In genomic region chr15:40469776-40470390, GRCh38 we compare ENCODE assay signal across 8 cellular contexts. TPM values are rescaled to one million over a fixed set of nuclear protein-coding genes. Genes with fewer than 3 reads are reported as not detected.
DNase-seq lines count a peak whose midpoint lies in the region; ATAC-seq and TF ChIP-seq lines count a peak whose summit lies in the region.

No MANE protein-coding gene starts in this region.

- POLR2A ChIA-PET in SK-N-SH (lab: Yijun Ruan, JAX), result interaction anchor here (0.7 to 1.6 kb wide), 5 partner anchors 10 to 224 kb away, joined by 3 to 5 read pairs (median 3); partner anchors contain the start of gene IVD

- CTCF ChIA-PET in SK-N-SH (lab: Yijun Ruan, JAX), result interaction anchor here (1.1 to 1.7 kb wide), 9 partner anchors 13 to 125 kb away, joined by 3 to 11 read pairs (median 4); partner anchors contain the start of gene BAHD1

- ATAC-seq in SK-N-SH treated with all-trans-retinoic acid at 6 μM for 48 hours (no peak; the same call in 2 of the 3 replicates), GM21390 (IDR thresholded peaks at IDR 0.05; ENCODE audit: unreplicated experiment) (no peak), HG03439 (IDR thresholded peaks at IDR 0.05; ENCODE audit: unreplicated experiment) (no peak)

- H3K4me1 Mint-ChIP-seq in activated T-helper 2 cell treated with anti-CD3 and anti-CD28 coated beads, Interferon-gamma antibody, Interleukin-2, Interleukin-4, amounts not matched to agents 10 μg/mL and 5 μg/mL and 100 μg/mL, durations not matched to agents 14 hours and 24 hours and 36 hours (ENCODE audit: low read depth), result peaks cover 27% of the 10 kb centered on the region

- H3F3A ChIP-seq in SK-N-SH (replicated peaks; ENCODE audit: insufficient read depth), result peaks cover 23% of the 10 kb centered on the region

- H3K36me3 Mint-ChIP-seq in activated T-helper 2 cell treated with anti-CD3 and anti-CD28 coated beads, Interferon-gamma antibody, Interleukin-2, Interleukin-4, amounts not matched to agents 10 μg/mL and 5 μg/mL and 100 μg/mL, durations not matched to agents 14 hours and 24 hours and 36 hours (ENCODE audit: low read depth), result peaks cover 16% of the 10 kb centered on the region

- H3K4me1 ChIP-seq in SK-N-SH (ENCODE audit: control insufficient read depth in 1 of 2, insufficient read depth in 2 of 2, low read depth in 1 of 2, low read length in 1 of 2) (peaks cover 15 to 27% of the 10 kb centered on the region in 2 experiments; a peak in 3 of 4 replicates), iPS-20b (ENCODE audit: insufficient read depth, low read length) (0 out of 2 replicates have a peak, but pooled peaks cover 2% of the 10 kb centered on the region), subcutaneous abdominal adipose tissue (ENCODE audit: control insufficient read depth in 5 of 5, insufficient read depth in 5 of 5, low read length in 5 of 5) (peaks cover 4 to 31% (median 22%) of the 10 kb centered on the region in 5 donors)

- H3K9ac ChIP-seq in SK-N-SH, result peak overlapping the region; percentile 29; the same call in 1 of the 2 replicates
- peak overlapping the region; percentile 83; the same call in 1 of the 2 replicates for H3K9ac ChIP-seq in iPS-20b (ENCODE audit: low read depth, low read length)
- H3K9ac ChIP-seq in subcutaneous abdominal adipose tissue (ENCODE audit: low read length in 5 of 5), result peak overlapping the region in 4 of 5 donors; percentile 69 to 87 (median 78)

- no peaks in the 10 kb centered on the region for H3K27me3 Mint-ChIP-seq in activated T-helper 2 cell treated with anti-CD3 and anti-CD28 coated beads, Interferon-gamma antibody, Interleukin-2, Interleukin-4, amounts not matched to agents 10 μg/mL and 5 μg/mL and 100 μg/mL, durations not matched to agents 14 hours and 24 hours and 36 hours (ENCODE audit: low read depth)

- WGBS in SK-N-SH (ENCODE audit: low lambda C conversion rate), result 92% methylated on average over 4 of the region's 7 CpGs

- peak overlapping the region; percentile 56 for H3K4me3 Mint-ChIP-seq in activated T-helper 2 cell treated with anti-CD3 and anti-CD28 coated beads, Interferon-gamma antibody, Interleukin-2, Interleukin-4, amounts not matched to agents 10 μg/mL and 5 μg/mL and 100 μg/mL, durations not matched to agents 14 hours and 24 hours and 36 hours (ENCODE audit: low read depth)

- no peaks in the 10 kb centered on the region for H3K27me3 ChIP-seq in SK-N-SH (ENCODE audit: insufficient read depth)
- H3K27me3 ChIP-seq in iPS-20b (ENCODE audit: insufficient read depth, low read length), result peaks cover 15% of the 10 kb centered on the region; the same call in 1 of the 2 replicates
- H3K27me3 ChIP-seq in subcutaneous abdominal adipose tissue (ENCODE audit: control insufficient read depth in 5 of 5, insufficient read depth in 4 of 5, low read length in 5 of 5), result no peaks in the 10 kb centered on the region

- no peak for TF ChIP-seq CTCF in SK-N-SH (IDR thresholded peaks at IDR 0.05)

- no peaks in the 10 kb centered on the region for H3K9me2 ChIP-seq in SK-N-SH

- H4K20me1 ChIP-seq in SK-N-SH (ENCODE audit: insufficient read depth), result no peaks in the 10 kb centered on the region

- H3K4me2 ChIP-seq in SK-N-SH, result peak overlapping the region; percentile 80; the same call in 1 of the 2 replicates

- DNase-seq in SK-N-SH (peak; percentile 46), SKM-1 (lab: John Stamatoyannopoulos, UW; ENCODE audit: unreplicated experiment) (no peak)
- DNase-seq in activated T-helper 2 cell treated with anti-CD3 and anti-CD28 coated beads, Interferon-gamma antibody, Interleukin-2, Interleukin-4, amounts not matched to agents 10 μg/mL and 5 μg/mL and 100 μg/mL, durations not matched to agents 14 hours and 24 hours and 36 hours (ENCODE audit: low spot score), result no peak

- H3K9me3 ChIP-seq in SK-N-SH (no peaks in the 10 kb centered on the region), iPS-20b (ENCODE audit: insufficient read depth, low read depth, low read length) (no peaks in the 10 kb centered on the region), subcutaneous abdominal adipose tissue (ENCODE audit: control insufficient read depth in 5 of 5, low read length in 5 of 5) (no peaks in the 10 kb centered on the region)

- peak overlapping the region; percentile 60; the same call in 1 of the 2 replicates for H2AFZ ChIP-seq in SK-N-SH (ENCODE audit: low read depth)

- H3K9me3 Mint-ChIP-seq in activated T-helper 2 cell treated with anti-CD3 and anti-CD28 coated beads, Interferon-gamma antibody, Interleukin-2, Interleukin-4, amounts not matched to agents 10 μg/mL and 5 μg/mL and 100 μg/mL, durations not matched to agents 14 hours and 24 hours and 36 hours, result no peaks in the 10 kb centered on the region

- H3K27ac ChIP-seq in SK-N-SH (ENCODE audit: low read depth in 2 of 2, low read length in 1 of 2), result peak overlapping the region; percentile 65 to 92; a peak in 3 of 4 replicates
- H3K27ac ChIP-seq in iPS-20b (ENCODE audit: low read length), result no peak overlapping the region
- H3K27ac ChIP-seq in subcutaneous abdominal adipose tissue (ENCODE audit: low read depth, low read length), result peak overlapping the region; percentile 79

- H3K79me2 ChIP-seq in SK-N-SH (ENCODE audit: insufficient read depth), result peaks cover 9% of the 10 kb centered on the region; the same call in 1 of the 2 replicates

- TF ChIP-seq EP300 in SK-N-SH (IDR thresholded peaks at IDR 0.05; ENCODE audit: borderline replicate concordance in 1 of 2, low read depth in 1 of 2, low read length in 1 of 2), result no peak

- peak overlapping the region; percentile 60 for H3K27ac Mint-ChIP-seq in activated T-helper 2 cell treated with anti-CD3 and anti-CD28 coated beads, Interferon-gamma antibody, Interleukin-2, Interleukin-4, amounts not matched to agents 10 μg/mL and 5 μg/mL and 100 μg/mL, durations not matched to agents 14 hours and 24 hours and 36 hours

- intact Hi-C loops in activated T-helper 2 cell treated with anti-CD3 and anti-CD28 coated beads, Interferon-gamma antibody, Interleukin-2, Interleukin-4, amounts not matched to agents 10 μg/mL and 5 μg/mL and 100 μg/mL, durations not matched to agents 14 hours and 24 hours and 36 hours (cut with micrococcal nuclease), result loop anchor here (1.0 to 5.0 kb wide), 2 partner anchors 30 to 37 kb away; partner anchors contain the start of gene BAHD1

- H3K36me3 ChIP-seq in SK-N-SH (replicated peaks in 1 of 2; ENCODE audit: control insufficient read depth in 1 of 2, insufficient read depth in 2 of 2, low read length in 1 of 2), result peaks cover 0 to 17% of the 10 kb centered on the region in 2 experiments
- peaks cover 36% of the 10 kb centered on the region for H3K36me3 ChIP-seq in iPS-20b (ENCODE audit: insufficient read depth, low read depth, low read length)
- H3K36me3 ChIP-seq in subcutaneous abdominal adipose tissue (ENCODE audit: control insufficient read depth in 5 of 5, insufficient read depth in 5 of 5, low read length in 5 of 5), result peaks cover 0 to 25% (median 20%) of the 10 kb centered on the region in 5 donors

- H3K4me3 ChIP-seq in SK-N-SH (ENCODE audit: low read depth in 2 of 2, low read length in 1 of 2), result peak overlapping the region; percentile 51 to 86; a peak in 3 of 4 replicates
- peak overlapping the region; percentile 76 for H3K4me3 ChIP-seq in iPS-20b (ENCODE audit: low read length)
- peak overlapping the region; percentile 72 to 96 (median 86) for H3K4me3 ChIP-seq in subcutaneous abdominal adipose tissue (ENCODE audit: low read depth in 1 of 5, low read length in 5 of 5)

- no peak for TF ChIP-seq RAD21 in SK-N-SH (IDR thresholded peaks at IDR 0.05; ENCODE audit: low read length)

TF ChIP-seq in SK-N-SH, 30 proteins besides CTCF, POLR2A, EP300 and RAD21:
- TF ChIP-seq CHD2 (IDR thresholded peaks at IDR 0.05; ENCODE audit: low read length, partially characterized antibody) (no peak), POLR2AphosphoS5 (IDR thresholded peaks at IDR 0.05; ENCODE audit: low read depth, low read length) (0 out of 2 replicates have a peak, but pooled peaks have one; percentile 6), MAX (IDR thresholded peaks at IDR 0.05; ENCODE audit: low read depth) (no peak)

TF ChIP-seq in SK-N-SH treated with all-trans-retinoic acid at 6 μM for 48 hours, 23 proteins besides CTCF, POLR2A, EP300 and RAD21:
- TF ChIP-seq ZNF565 (CRISPR knock-in tag; conservative IDR thresholded peaks at IDR 0.05; ENCODE audit: low read depth), result no peak
- no peak for TF ChIP-seq TOX (CRISPR knock-in tag; IDR thresholded peaks at IDR 0.05; ENCODE audit: borderline replicate concordance)
- TF ChIP-seq ZFP3 (CRISPR knock-in tag; IDR thresholded peaks at IDR 0.05), result no peak
- TF ChIP-seq, protein P1, sequence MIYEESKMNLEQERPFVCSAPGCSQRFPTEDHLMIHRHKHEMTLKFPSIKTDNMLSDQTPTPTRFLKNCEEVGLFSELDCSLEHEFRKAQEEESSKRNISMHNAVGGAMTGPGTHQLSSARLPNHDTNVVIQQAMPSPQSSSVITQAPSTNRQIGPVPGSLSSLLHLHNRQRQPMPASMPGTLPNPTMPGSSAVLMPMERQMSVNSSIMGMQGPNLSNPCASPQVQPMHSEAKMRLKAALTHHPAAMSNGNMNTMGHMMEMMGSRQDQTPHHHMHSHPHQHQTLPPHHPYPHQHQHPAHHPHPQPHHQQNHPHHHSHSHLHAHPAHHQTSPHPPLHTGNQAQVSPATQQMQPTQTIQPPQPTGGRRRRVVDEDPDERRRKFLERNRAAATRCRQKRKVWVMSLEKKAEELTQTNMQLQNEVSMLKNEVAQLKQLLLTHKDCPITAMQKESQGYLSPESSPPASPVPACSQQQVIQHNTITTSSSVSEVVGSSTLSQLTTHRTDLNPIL (CRISPR knock-in tag; IDR thresholded peaks at IDR 0.05; ENCODE audit: low read depth), result no peak
- no peak for TF ChIP-seq ARNTL (CRISPR knock-in tag; IDR thresholded peaks at IDR 0.05; ENCODE audit: borderline replicate concordance, low read depth)
- TF ChIP-seq BACH2 (CRISPR knock-in tag; IDR thresholded peaks at IDR 0.05; ENCODE audit: borderline replicate concordance), result no peak
- TF ChIP-seq GLIS3 (CRISPR knock-in tag; IDR thresholded peaks at IDR 0.05), result no peak

RNA-seq across cellular contexts. Expression of gene CHST14, which starts 0.9 kb away (rescaled TPM):
- 34.2 and 43.2 TPM in 2 replicates for polyA plus RNA-seq in SK-N-SH (2012; rRNA removed)
- 24.9 and 34.3 TPM in 2 replicates for polyA plus RNA-seq in SK-N-SH (2012; cell fraction: cytosol; rRNA removed)
- polyA plus RNA-seq in SK-N-SH (2012; cell fraction: nucleus; rRNA removed), result 20.4 and 24.0 TPM in 2 replicates
- total RNA-seq in activated T-helper 2 cell treated with anti-CD3 and anti-CD28 coated beads, Interferon-gamma antibody, Interleukin-2, Interleukin-4, amounts not matched to agents 10 μg/mL and 5 μg/mL and 100 μg/mL, durations not matched to agents 14 hours and 24 hours and 36 hours, result 11.8 and 12.2 TPM in 2 replicates

RNA-seq across cellular contexts. Expression of gene BAHD1, which starts 29.1 kb away (rescaled TPM):
- polyA plus RNA-seq in SK-N-SH (2012; rRNA removed), result 4.7 and 5.5 TPM in 2 replicates
- 3.5 and 5.2 TPM in 2 replicates for polyA plus RNA-seq in SK-N-SH (2012; cell fraction: cytosol; rRNA removed)
- polyA plus RNA-seq in SK-N-SH (2012; cell fraction: nucleus; rRNA removed), result 20.7 and 22.9 TPM in 2 replicates
- 26.5 and 26.7 TPM in 2 replicates for total RNA-seq in activated T-helper 2 cell treated with anti-CD3 and anti-CD28 coated beads, Interferon-gamma antibody, Interleukin-2, Interleukin-4, amounts not matched to agents 10 μg/mL and 5 μg/mL and 100 μg/mL, durations not matched to agents 14 hours and 24 hours and 36 hours

Comparison
In these comparisons a context has a peak if more than half of its experiments do, and no peak if none do; other contexts are left out.
1. H3K9ac ChIP-seq: peak in every context shown above with its lines; median percentile 83 in iPS-20b; 78 in subcutaneous abdominal adipose tissue; 29 in SK-N-SH.